Comparison of ENCODE assay signal across 8 cellular contexts in the genomic region with DNA sequence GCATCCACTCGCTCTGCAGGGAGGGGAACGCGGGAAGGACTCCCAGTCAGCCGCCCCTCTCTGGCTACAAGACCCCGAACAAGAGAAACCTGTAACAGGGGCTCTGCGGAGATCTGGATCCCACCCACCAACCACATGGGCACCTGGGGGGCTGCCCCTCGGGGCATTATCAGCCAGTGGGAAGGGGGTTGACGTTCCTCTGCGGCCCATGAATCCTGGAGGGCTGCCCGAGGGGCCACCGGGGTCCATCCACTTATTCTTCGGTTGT. TPM values are rescaled to one million over a fixed set of nuclear protein-coding genes. Genes with fewer than 3 reads are reported as not detected.
DNase-seq lines count a peak whose midpoint lies in the region; ATAC-seq and TF ChIP-seq lines count a peak whose summit lies in the region.
"Had no signal": no experiment of that assay in that cellular context is flagged by ENCODE, and none has a peak within 500 bp of the region (broad histone marks: within the 10 kb centered on the region; RNA-seq: fewer than 3 reads in every experiment).

No MANE protein-coding gene starts in this region.

- H3K27ac Mint-ChIP-seq in activated CD4-positive, alpha-beta memory T cell treated with anti-CD3 and anti-CD28 coated beads, Interleukin-2, amount 10 ng/mL, durations not matched to agents 7 days and 5 days: no peak overlapping the region

- peaks cover 16% of the 10 kb centered on the region for H3K36me3 Mint-ChIP-seq in activated CD4-positive, alpha-beta memory T cell treated with anti-CD3 and anti-CD28 coated beads, Interleukin-2, amount 10 ng/mL, durations not matched to agents 7 days and 5 days (ENCODE audit: low read depth)

- POLR2A ChIA-PET in HEK293 (lab: Yijun Ruan, JAX): interaction anchor here (1.0 to 2.8 kb wide), 6 partner anchors 16 to 120 kb away, joined by 3 to 20 read pairs (median 7); a partner anchor contains a TSS
- POLR2A ChIA-PET in activated CD4-positive, alpha-beta memory T cell treated with anti-CD3 and anti-CD28 coated beads, Interleukin-2, amount 10 ng/mL, durations not matched to agents 7 days and 5 days (lab: Charles Lee): interaction anchor here (0.9 to 1.4 kb wide), 2 partner anchors 21 to 22 kb away, joined by 3 to 5 read pairs; no protein-coding TSS in a partner anchor

- H3K9me3 ChIP-seq in HEK293 (ENCODE audit: control insufficient read depth, insufficient read depth, low read depth, low read length): no peaks in the 10 kb centered on the region
- H3K9me3 ChIP-seq in iPS DF 6.9 (ENCODE audit: control insufficient read depth, insufficient read depth, low read length): no peaks in the 10 kb centered on the region

- H3K4me3 Mint-ChIP-seq in activated CD4-positive, alpha-beta memory T cell treated with anti-CD3 and anti-CD28 coated beads, Interleukin-2, amount 10 ng/mL, durations not matched to agents 7 days and 5 days: peak overlapping the region; percentile 97

- H3K4me1 ChIP-seq in HEK293 (ENCODE audit: control insufficient read depth, insufficient read depth, low read length) (peaks cover 29% of the 10 kb centered on the region), iPS DF 6.9 (ENCODE audit: control insufficient read depth, insufficient read depth, low read length) (peaks cover 6% of the 10 kb centered on the region)

- peak overlapping the region; percentile 54 for H3K4me3 ChIP-seq in HEK293 (ENCODE audit: low read depth, low read length)
- H3K4me3 ChIP-seq in iPS DF 6.9 (ENCODE audit: low read length): peak overlapping the region; percentile 72; the same call in 1 of the 2 replicates
- H3K4me3 ChIP-seq in skin epidermis: peak overlapping the region; percentile 43 to 74 (median 68)

- ATAC-seq in GM21529 (IDR thresholded peaks at IDR 0.05; ENCODE audit: unreplicated experiment): no peak

- H3K36me3 ChIP-seq in HEK293 (ENCODE audit: control insufficient read depth in 2 of 2, insufficient read depth in 1 of 2, low read length in 2 of 2) (peaks cover 14 to 15% of the 10 kb centered on the region in 2 experiments), iPS DF 6.9 (ENCODE audit: control insufficient read depth, insufficient read depth, low read length) (0 out of 2 replicates have a peak, but pooled peaks cover 2% of the 10 kb centered on the region)

- WGBS in iPS DF 6.9 (ENCODE audit: insufficient coverage, insufficient read length): no CpG with 5 or more reads among the region's 12 CpGs

- peaks cover 44% of the 10 kb centered on the region for H3K27me3 Mint-ChIP-seq in activated CD4-positive, alpha-beta memory T cell treated with anti-CD3 and anti-CD28 coated beads, Interleukin-2, amount 10 ng/mL, durations not matched to agents 7 days and 5 days

- H3K27me3 ChIP-seq in iPS DF 6.9 (ENCODE audit: control insufficient read depth, insufficient read depth, low read length): no peaks in the 10 kb centered on the region

- no peak for DNase-seq in activated CD4-positive, alpha-beta memory T cell treated with anti-CD3 and anti-CD28 coated beads, Interleukin-2, amount 10 ng/mL, durations not matched to agents 7 days and 5 days
- no peak for DNase-seq in iPS DF 6.9 (ENCODE audit: low read depth, low spot score)
- DNase-seq in DMS153 (lab: John Stamatoyannopoulos, UW): no peak
- DNase-seq in activated effector memory CD4-positive, alpha-beta T cell treated with Interleukin-2 at 50 U/mL for 16 hours: no peak
- DNase-seq: stimulated activated CD4-positive, alpha-beta T cell treated with anti-CD3 and anti-CD28 coated beads, Interleukin-12 subunit alpha, Interleukin-12 subunit beta, amount 100 ng/mL, for 4 hours had no signal

- CTCF ChIA-PET in HEK293 (lab: Yijun Ruan, JAX): interaction anchor here (0.8 kb wide), 1 partner anchor 87 kb away, joined by 3 read pairs; no protein-coding TSS in a partner anchor
- CTCF ChIA-PET in activated CD4-positive, alpha-beta memory T cell treated with anti-CD3 and anti-CD28 coated beads, Interleukin-2, amount 10 ng/mL, durations not matched to agents 7 days and 5 days (lab: Charles Lee): no interaction called here

- H3K9me3 Mint-ChIP-seq in activated CD4-positive, alpha-beta memory T cell treated with anti-CD3 and anti-CD28 coated beads, Interleukin-2, amount 10 ng/mL, durations not matched to agents 7 days and 5 days: no peaks in the 10 kb centered on the region

- H3K27ac ChIP-seq in HEK293 (ENCODE audit: extremely low read depth, low read depth, low read length): peak overlapping the region; percentile 89; the same call in 1 of the 2 replicates
- H3K27ac ChIP-seq in iPS DF 6.9 (ENCODE audit: low read length): no peak overlapping the region
- peak overlapping the region in 16 of 21 experiments; percentile 41 to 93 (median 76) for H3K27ac ChIP-seq in skin epidermis

- H3K4me1 Mint-ChIP-seq in activated CD4-positive, alpha-beta memory T cell treated with anti-CD3 and anti-CD28 coated beads, Interleukin-2, amount 10 ng/mL, durations not matched to agents 7 days and 5 days: peaks cover 54% of the 10 kb centered on the region

- no peak for TF ChIP-seq CTCF in HEK293 (tag by site-specific recombination; IDR thresholded peaks at IDR 0.05)

TF ChIP-seq in HEK293, 187 proteins besides CTCF, POLR2A, EP300 and RAD21 (continues in another document):
- TF ChIP-seq ZNF302 (tag by site-specific recombination; IDR thresholded peaks at IDR 0.05; ENCODE audit: low read depth) (no peak), ZNF266 (tag by site-specific recombination; IDR thresholded peaks at IDR 0.05; ENCODE audit: low read depth) (no peak), ZNF324 (tag by site-specific recombination; IDR thresholded peaks at IDR 0.05) (no peak), ZNF155 (tag by site-specific recombination; IDR thresholded peaks at IDR 0.05) (no peak), ZNF776 (tag by site-specific recombination; IDR thresholded peaks at IDR 0.05; ENCODE audit: borderline replicate concordance) (no peak)
- TF ChIP-seq, protein P1, sequence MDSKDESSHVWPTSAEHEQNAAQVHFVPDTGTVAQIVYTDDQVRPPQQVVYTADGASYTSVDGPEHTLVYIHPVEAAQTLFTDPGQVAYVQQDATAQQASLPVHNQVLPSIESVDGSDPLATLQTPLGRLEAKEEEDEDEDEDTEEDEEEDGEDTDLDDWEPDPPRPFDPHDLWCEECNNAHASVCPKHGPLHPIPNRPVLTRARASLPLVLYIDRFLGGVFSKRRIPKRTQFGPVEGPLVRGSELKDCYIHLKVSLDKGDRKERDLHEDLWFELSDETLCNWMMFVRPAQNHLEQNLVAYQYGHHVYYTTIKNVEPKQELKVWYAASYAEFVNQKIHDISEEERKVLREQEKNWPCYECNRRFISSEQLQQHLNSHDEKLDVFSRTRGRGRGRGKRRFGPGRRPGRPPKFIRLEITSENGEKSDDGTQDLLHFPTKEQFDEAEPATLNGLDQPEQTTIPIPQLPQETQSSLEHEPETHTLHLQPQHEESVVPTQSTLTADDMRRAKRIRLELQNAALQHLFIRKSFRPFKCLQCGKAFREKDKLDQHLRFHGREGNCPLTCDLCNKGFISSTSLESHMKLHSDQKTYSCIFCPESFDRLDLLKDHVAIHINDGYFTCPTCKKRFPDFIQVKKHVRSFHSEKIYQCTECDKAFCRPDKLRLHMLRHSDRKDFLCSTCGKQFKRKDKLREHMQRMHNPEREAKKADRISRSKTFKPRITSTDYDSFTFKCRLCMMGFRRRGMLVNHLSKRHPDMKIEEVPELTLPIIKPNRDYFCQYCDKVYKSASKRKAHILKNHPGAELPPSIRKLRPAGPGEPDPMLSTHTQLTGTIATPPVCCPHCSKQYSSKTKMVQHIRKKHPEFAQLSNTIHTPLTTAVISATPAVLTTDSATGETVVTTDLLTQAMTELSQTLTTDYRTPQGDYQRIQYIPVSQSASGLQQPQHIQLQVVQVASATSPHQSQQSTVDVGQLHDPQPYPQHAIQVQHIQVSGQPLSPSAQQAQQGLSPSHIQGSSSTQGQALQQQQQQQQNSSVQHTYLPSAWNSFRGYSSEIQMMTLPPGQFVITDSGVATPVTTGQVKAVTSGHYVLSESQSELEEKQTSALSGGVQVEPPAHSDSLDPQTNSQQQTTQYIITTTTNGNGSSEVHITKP (tag by site-specific recombination; IDR thresholded peaks at IDR 0.05): peak; percentile 4; the same call in 1 of the 2 replicates
- TF ChIP-seq, protein P2, sequence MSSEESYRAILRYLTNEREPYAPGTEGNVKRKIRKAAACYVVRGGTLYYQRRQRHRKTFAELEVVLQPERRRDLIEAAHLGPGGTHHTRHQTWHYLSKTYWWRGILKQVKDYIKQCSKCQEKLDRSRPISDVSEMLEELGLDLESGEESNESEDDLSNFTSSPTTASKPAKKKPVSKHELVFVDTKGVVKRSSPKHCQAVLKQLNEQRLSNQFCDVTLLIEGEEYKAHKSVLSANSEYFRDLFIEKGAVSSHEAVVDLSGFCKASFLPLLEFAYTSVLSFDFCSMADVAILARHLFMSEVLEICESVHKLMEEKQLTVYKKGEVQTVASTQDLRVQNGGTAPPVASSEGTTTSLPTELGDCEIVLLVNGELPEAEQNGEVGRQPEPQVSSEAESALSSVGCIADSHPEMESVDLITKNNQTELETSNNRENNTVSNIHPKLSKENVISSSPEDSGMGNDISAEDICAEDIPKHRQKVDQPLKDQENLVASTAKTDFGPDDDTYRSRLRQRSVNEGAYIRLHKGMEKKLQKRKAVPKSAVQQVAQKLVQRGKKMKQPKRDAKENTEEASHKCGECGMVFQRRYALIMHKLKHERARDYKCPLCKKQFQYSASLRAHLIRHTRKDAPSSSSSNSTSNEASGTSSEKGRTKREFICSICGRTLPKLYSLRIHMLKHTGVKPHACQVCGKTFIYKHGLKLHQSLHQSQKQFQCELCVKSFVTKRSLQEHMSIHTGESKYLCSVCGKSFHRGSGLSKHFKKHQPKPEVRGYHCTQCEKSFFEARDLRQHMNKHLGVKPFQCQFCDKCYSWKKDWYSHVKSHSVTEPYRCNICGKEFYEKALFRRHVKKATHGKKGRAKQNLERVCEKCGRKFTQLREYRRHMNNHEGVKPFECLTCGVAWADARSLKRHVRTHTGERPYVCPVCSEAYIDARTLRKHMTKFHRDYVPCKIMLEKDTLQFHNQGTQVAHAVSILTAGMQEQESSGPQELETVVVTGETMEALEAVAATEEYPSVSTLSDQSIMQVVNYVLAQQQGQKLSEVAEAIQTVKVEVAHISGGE (tag by site-specific recombination; conservative IDR thresholded peaks at IDR 0.05; ENCODE audit: low read depth): no peak

RNA-seq across cellular contexts. Expression of a gene that starts 1.8 kb away (rescaled TPM):
- total RNA-seq in activated CD4-positive, alpha-beta memory T cell treated with anti-CD3 and anti-CD28 coated beads, Interleukin-2, amount 10 ng/mL, durations not matched to agents 7 days and 5 days: 1 to 10 TPM; 2.6 to 3.3 TPM

RNA-seq across cellular contexts. Expression of a gene that starts 2.6 kb away (rescaled TPM):
- total RNA-seq in activated CD4-positive, alpha-beta memory T cell treated with anti-CD3 and anti-CD28 coated beads, Interleukin-2, amount 10 ng/mL, durations not matched to agents 7 days and 5 days: 100 to 1,000 TPM; 241 to 242 TPM

RNA-seq across cellular contexts. Expression of a gene that starts 19.8 kb away (rescaled TPM):
- total RNA-seq in activated CD4-positive, alpha-beta memory T cell treated with anti-CD3 and anti-CD28 coated beads, Interleukin-2, amount 10 ng/mL, durations not matched to agents 7 days and 5 days: 10 to 100 TPM; 42.8 to 48.6 TPM

RNA-seq across cellular contexts. Expression of a gene that starts 44.9 kb away (rescaled TPM):
- 100 to 1,000 TPM; 262 to 265 TPM for total RNA-seq in activated CD4-positive, alpha-beta memory T cell treated with anti-CD3 and anti-CD28 coated beads, Interleukin-2, amount 10 ng/mL, durations not matched to agents 7 days and 5 days

RNA-seq across cellular contexts. Expression of a gene that starts 49.4 kb away (rescaled TPM):
- 10 to 100 TPM; 42.0 to 45.7 TPM for total RNA-seq in activated CD4-positive, alpha-beta memory T cell treated with anti-CD3 and anti-CD28 coated beads, Interleukin-2, amount 10 ng/mL, durations not matched to agents 7 days and 5 days
